Comparison of ENCODE assay signal across 8 cellular contexts in genomic region chr12:76084277-76085158, GRCh38. TPM values are rescaled to one million over a fixed set of nuclear protein-coding genes. Genes with fewer than 3 reads are reported as not detected.
DNase-seq lines count a peak whose midpoint lies in the region; ATAC-seq, FAIRE-seq and TF ChIP-seq lines count a peak whose summit lies in the region.

NAP1L1 (minus strand) TSS chr12:76084685; CDS start chr12:76074219, 10,466 bp downstream.

- peaks cover 15 to 21% of the 10 kb centered on the region in 2 experiments for H4K20me1 ChIP-seq in H1 (replicated peaks in 1 of 2; ENCODE audit: control insufficient read depth in 1 of 2, insufficient read depth in 2 of 2, low read length in 2 of 2)

- H3K18ac ChIP-seq in H1 (ENCODE audit: extremely low read depth, low read length) (peak within 1 kb of the TSS; percentile 99), mesendoderm (ENCODE audit: low read length) (peak within 1 kb of the TSS; percentile 94)

- H4K8ac ChIP-seq in H1 (ENCODE audit: extremely low read depth, insufficient read depth, low read length) (peak within 1 kb of the TSS; percentile 98), mesendoderm (ENCODE audit: low read depth, low read length) (peak within 1 kb of the TSS; percentile 28)

- H2BK20ac ChIP-seq in H1 (ENCODE audit: low read length), result no peak within 1 kb of the TSS

- peak; percentile 99 for DNase-seq in COLO668 (lab: John Stamatoyannopoulos, UW; ENCODE audit: unreplicated experiment)
- peak; percentile 99 for DNase-seq in HT1080 (ENCODE audit: low read depth)
- peak; percentile 96 for DNase-seq in NOMO-1 treated with DMSO at 0.1 percent for 48 hours (lab: John Stamatoyannopoulos, UW; ENCODE audit: unreplicated experiment)
- DNase-seq in activated CD8-positive, alpha-beta memory T cell treated with anti-CD3 and anti-CD28 coated beads for 48 hours (ENCODE audit: low read depth in 2 of 3, low spot score in 2 of 3), result peak; percentile 85 to 91 (median 91)
- DNase-seq in H1 (ENCODE audit: low read depth in 1 of 2, low spot score in 2 of 2), result peak; percentile 90 to 95
- DNase-seq in mesendoderm, result peak; percentile 99
- peak; percentile 96 for DNase-seq in stimulated activated CD8-positive, alpha-beta memory T cell treated with anti-CD3 and anti-CD28 coated beads, Interleukin-15, amount 100 ng/mL, for 1 hour (ENCODE audit: low read depth)

- no peaks in the 10 kb centered on the region for H3K9me3 ChIP-seq in H1 (ENCODE audit: insufficient read depth in 2 of 2, low read depth in 1 of 2, low read length in 1 of 2)

- H3K4me2 ChIP-seq in H1 (ENCODE audit: insufficient read depth in 1 of 2, low read depth in 2 of 2, low read length in 2 of 2), result peak within 1 kb of the TSS; percentile 56 to 75
- peak within 1 kb of the TSS; percentile 97 for H3K4me2 ChIP-seq in mesendoderm (ENCODE audit: low read length)

- H2AFZ ChIP-seq in H1 (ENCODE audit: low read length), result peak within 1 kb of the TSS; percentile 70; the same call in 1 of the 2 replicates

- no peak for TF ChIP-seq EP300 in H1 (IDR thresholded peaks at IDR 0.05; ENCODE audit: borderline replicate concordance in 1 of 2, low read depth in 2 of 2, low read length in 2 of 2)

- H3K4me3 ChIP-seq in H1 (ENCODE audit: extremely low read depth in 1 of 4, insufficient read depth in 2 of 4, low read depth in 3 of 4, low read length in 4 of 4), result peak within 1 kb of the TSS; percentile 85 to 97 (median 90)
- peak within 1 kb of the TSS; percentile 69 for H3K4me3 ChIP-seq in mesendoderm (ENCODE audit: low read length)

- no peak for TF ChIP-seq RAD21 in H1 (IDR thresholded peaks at IDR 0.05 in 1 of 2, conservative IDR thresholded peaks at IDR 0.05 in 1 of 2; ENCODE audit: low read depth in 2 of 2, low read length in 2 of 2)

- H3K27ac ChIP-seq in H1 (ENCODE audit: low read depth, low read length) (peak within 1 kb of the TSS; percentile 98), mesendoderm (ENCODE audit: low read depth, low read length) (peak within 1 kb of the TSS; percentile 88)

- H3K4ac ChIP-seq in H1 (replicated peaks; ENCODE audit: insufficient read length, low read depth, low read length) (peak within 1 kb of the TSS; percentile 85), mesendoderm (ENCODE audit: low read depth, low read length) (peak within 1 kb of the TSS; percentile 98)

- peaks cover 0 to 18% (median 9%) of the 10 kb centered on the region in 4 experiments; a peak in 5 of 7 replicates for H3K4me1 ChIP-seq in H1 (replicated peaks in 1 of 4; ENCODE audit: control insufficient read depth in 3 of 4, insufficient read depth in 4 of 4, low read length in 3 of 4)
- H3K4me1 ChIP-seq in mesendoderm (ENCODE audit: control insufficient read depth, low read depth, low read length), result peaks cover 7% of the 10 kb centered on the region

- peak within 1 kb of the TSS; percentile 24 for H3K14ac ChIP-seq in H1 (ENCODE audit: insufficient read length)

- peak within 1 kb of the TSS; percentile 91 for H4K91ac ChIP-seq in H1 (replicated peaks; ENCODE audit: insufficient read length, low read length)

- peaks cover 2% of the 10 kb centered on the region; the same call in 1 of the 2 replicates for H3K23me2 ChIP-seq in H1 (ENCODE audit: low read depth, low read length)

- 0 out of 2 replicates have a peak within 1 kb of the TSS, but pooled peaks have one; percentile 79 for H2BK12ac ChIP-seq in H1 (ENCODE audit: low read depth, low read length)

- FAIRE-seq in H1 (lab: Jason Lieb, UNC), result no peak

- POLR2A ChIA-PET in H1 (lab: Charles Lee; ENCODE audit: partially characterized antibody), result interaction anchor here (0.5 to 4.7 kb wide), 17 partner anchors 8 to 372 kb away, joined by 3 to 30 read pairs (median 4); partner anchors contain the start of gene BBS10

- H2BK5ac ChIP-seq in H1 (ENCODE audit: low read depth, low read length) (peak within 1 kb of the TSS; percentile 97), mesendoderm (ENCODE audit: low read length) (peak within 1 kb of the TSS; percentile 26)

- H2BK120ac ChIP-seq in H1 (replicated peaks; ENCODE audit: low read depth, low read length) (no peak within 1 kb of the TSS), mesendoderm (ENCODE audit: low read depth, low read length) (peak within 1 kb of the TSS; percentile 50)

- H2BK15ac ChIP-seq in H1 (ENCODE audit: low read length) (no peak within 1 kb of the TSS), mesendoderm (replicated peaks; ENCODE audit: low read depth) (no peak within 1 kb of the TSS)

- H3K9ac ChIP-seq in H1 (replicated peaks in 1 of 4; ENCODE audit: extremely low read depth in 1 of 4, low read depth in 3 of 4, low read length in 3 of 4), result peak within 1 kb of the TSS; percentile 91 to 98 (median 96)
- peak within 1 kb of the TSS; percentile 92 for H3K9ac ChIP-seq in mesendoderm (ENCODE audit: low read length)

- CTCF ChIA-PET in H1 (lab: Charles Lee; ENCODE audit: partially characterized antibody), result interaction anchor here (0.9 to 1.7 kb wide), 2 partner anchors 15 to 74 kb away, joined by 3 to 4 read pairs; no protein-coding TSS in a partner anchor

- H3K36me3 ChIP-seq in H1 (ENCODE audit: control insufficient read depth in 2 of 4, insufficient read depth in 4 of 4, low read length in 3 of 4), result peaks cover 0 to 22% (median 1%) of the 10 kb centered on the region in 4 experiments; a peak in 1 of 8 replicates
- H3K36me3 ChIP-seq in mesendoderm (ENCODE audit: control insufficient read depth, insufficient read depth, low read length), result no peaks in the 10 kb centered on the region

- TF ChIP-seq CTCF in H1 (IDR thresholded peaks at IDR 0.05; ENCODE audit: control extremely low read depth in 1 of 3, insufficient read depth in 1 of 3, low read depth in 1 of 3, low read length in 3 of 3), result no peak

- H3K79me1 ChIP-seq in H1 (ENCODE audit: low read depth, low read length), result no peaks in the 10 kb centered on the region
- H3K79me1 ChIP-seq in mesendoderm (ENCODE audit: low read length), result no peaks in the 10 kb centered on the region

- H3K79me2 ChIP-seq in H1 (ENCODE audit: control insufficient read depth in 1 of 2, insufficient read depth in 2 of 2, low read length in 2 of 2), result peaks cover 38 to 47% of the 10 kb centered on the region in 2 experiments
- peaks cover 43% of the 10 kb centered on the region for H3K79me2 ChIP-seq in mesendoderm (ENCODE audit: control insufficient read depth, insufficient read depth, low read length)

- ATAC-seq in GM21360 (IDR thresholded peaks at IDR 0.05; ENCODE audit: unreplicated experiment), result peak; percentile 88

- H2AK5ac ChIP-seq in H1 (ENCODE audit: low read depth, low read length), result no peak within 1 kb of the TSS
- no peak within 1 kb of the TSS for H2AK5ac ChIP-seq in mesendoderm (ENCODE audit: low read length)

- H3K23ac ChIP-seq in H1 (ENCODE audit: insufficient read length) (no peak within 1 kb of the TSS), mesendoderm (ENCODE audit: low read length) (no peak within 1 kb of the TSS)

- H3K56ac ChIP-seq in H1 (replicated peaks; ENCODE audit: insufficient read length, low read depth, low read length) (peak within 1 kb of the TSS; percentile 100), mesendoderm (ENCODE audit: low read length) (peak within 1 kb of the TSS; percentile 97)

- H4K5ac ChIP-seq in H1 (ENCODE audit: insufficient read length, low read depth, low read length), result peak within 1 kb of the TSS; percentile 98
- peak within 1 kb of the TSS; percentile 75 for H4K5ac ChIP-seq in mesendoderm (ENCODE audit: low read length)

- WGBS in H1 (ENCODE audit: extremely low coverage in 1 of 2, insufficient coverage in 1 of 2, insufficient read length in 1 of 2, insufficient replicate concordance in 2 of 2, low coverage in 1 of 2, low lambda C conversion rate in 2 of 2, missing lambda C conversion rate in 1 of 2), 2 experiments, result 1% methylated on average over 72 of the region's 85 CpGs; no CpG with 5 or more reads in 1 of the 2 experiments
- no CpG with 5 or more reads among the region's 85 CpGs for WGBS in mesendoderm (ENCODE audit: extremely low coverage, insufficient coverage, low lambda C conversion rate)

- TF ChIP-seq POLR2A in H1 (IDR thresholded peaks at IDR 0.05; ENCODE audit: control extremely low read depth in 1 of 2, low read depth in 2 of 2, low read length in 2 of 2), result peak; percentile 89 to 94

- H3K27me3 ChIP-seq in H1 (replicated peaks in 1 of 4; ENCODE audit: control insufficient read depth in 3 of 4, extremely low read depth in 1 of 4, insufficient read depth in 3 of 4, low read length in 3 of 4) (no peaks in the 10 kb centered on the region), mesendoderm (ENCODE audit: insufficient read depth, low read length, poor library complexity) (no peaks in the 10 kb centered on the region)

TF ChIP-seq in H1, 55 proteins besides CTCF, POLR2A, EP300 and RAD21 (continues in another document):
- TF ChIP-seq NANOG (IDR thresholded peaks at IDR 0.05; ENCODE audit: insufficient read depth, low read depth, low read length, poor library complexity, severe bottlenecking), result no peak
- TF ChIP-seq SIN3A (conservative IDR thresholded peaks at IDR 0.05 in 1 of 2, IDR thresholded peaks at IDR 0.05 in 1 of 2; ENCODE audit: low read depth in 1 of 2, low read length in 2 of 2), result peak in 1 of 2 experiments; percentile 83; a peak in 2 of 4 replicates
- no peak for TF ChIP-seq RFX5 (IDR thresholded peaks at IDR 0.05; ENCODE audit: borderline replicate concordance, low read depth, low read length)
- TF ChIP-seq TAF7 (optimal IDR thresholded peaks at IDR 0.05; ENCODE audit: borderline replicate concordance, low read depth, low read length), result peak; percentile 79
- no peak for TF ChIP-seq GABPA (IDR thresholded peaks at IDR 0.05; ENCODE audit: borderline replicate concordance, insufficient read depth, low read length)
- TF ChIP-seq CEBPB (IDR thresholded peaks at IDR 0.05; ENCODE audit: low read depth, low read length), result no peak
- peak; percentile 94 for TF ChIP-seq TBP (IDR thresholded peaks at IDR 0.05; ENCODE audit: low read depth, low read length)
- peak; percentile 66 for TF ChIP-seq GTF2F1 (IDR thresholded peaks at IDR 0.05; ENCODE audit: borderline replicate concordance, low read depth, low read length)
- TF ChIP-seq SP4 (IDR thresholded peaks at IDR 0.05; ENCODE audit: low read length), result 0 out of 2 replicates have a peak, but pooled peaks have one; percentile 28

RNA-seq across cellular contexts. Expression of gene NAP1L1, which starts in this region (rescaled TPM):
- total RNA-seq in HT1080 (2014; rRNA removed; shearing (Covaris generic)), result 262 and 444 TPM in 2 replicates
- 999 and 1,271 TPM in 2 replicates for polyA plus RNA-seq in HT1080 (2015; cell fraction: cytosol; rRNA removed)
- 741 and 770 TPM in 2 replicates for polyA plus RNA-seq in HT1080 (2015; cell fraction: nucleus; rRNA removed)
- total RNA-seq in H1 (2021; fragmentation: NEBNext Ultra II Directional; extraction: Animal tissue kit (Norgen Biotek cat#: 25700)), result 1,114 and 1,159 TPM in 2 replicates
- polyA plus RNA-seq in H1 (2011; rRNA removed), result 145 and 202 TPM in 2 replicates
- 348 TPM for polyA plus RNA-seq in H1 (2011; cell fraction: cytosol; rRNA removed)
- 296 TPM for polyA plus RNA-seq in H1 (2011; cell fraction: nucleus; rRNA removed)
- 563 to 1,179 TPM (median 624 TPM) in 4 replicates for polyA plus RNA-seq in H1 (2012, experiment 1 of 2)
- polyA plus RNA-seq in H1 (2012, experiment 2 of 2), result 101 TPM
- polyA plus RNA-seq in H1 (2013, experiment 1 of 2), result 1,709 TPM
- 1,591 TPM for polyA plus RNA-seq in H1 (2013, experiment 2 of 2)
- polyA minus RNA-seq in H1 (2011; rRNA and poly(A)+ RNA removed), result 124 and 173 TPM in 2 replicates
- polyA minus RNA-seq in H1 (2011; cell fraction: cytosol; rRNA and poly(A)+ RNA removed), result 294 TPM
- 600 TPM for polyA minus RNA-seq in H1 (2011; cell fraction: nucleus; rRNA and poly(A)+ RNA removed)
- 1,210 TPM for polyA plus RNA-seq in mesendoderm (2013, experiment 1 of 2)
- polyA plus RNA-seq in mesendoderm (2013, experiment 2 of 2), result 1,188 TPM

Comparison
In these comparisons a context has a peak if more than half of its experiments do, and no peak if none do; other contexts are left out.
1. Peak in every context shown above with its lines: DNase-seq, ATAC-seq, H3K4me3 ChIP-seq and H3K27ac ChIP-seq.